Comparison of ENCODE assay signal across 8 cellular contexts in genomic region chr11:112784323-112785073, GRCh38.
DNase-seq lines count a peak whose midpoint lies in the region; ATAC-seq, FAIRE-seq and TF ChIP-seq lines count a peak whose summit lies in the region.

No MANE protein-coding gene starts in this region.

- H3K27me3 ChIP-seq in PC-9 (ENCODE audit: insufficient read depth, low read depth) (0 out of 2 replicates have a peak, but pooled peaks cover 3% of the 10 kb centered on the region), foreskin keratinocyte (no peaks in the 10 kb centered on the region)

- FAIRE-seq in H54 (lab: Jason Lieb, UNC): no peak

- intact Hi-C loops in PC-9 (cut with micrococcal nuclease; ENCODE audit: unreplicated experiment): no loop called here
- intact Hi-C loops in posterior vena cava (cut with DNase I): no loop called here

- CTCF ChIA-PET in PC-9 (lab: Charles Lee): no interaction called here

- H4K20me1 ChIP-seq in PC-9 (ENCODE audit: insufficient read depth): no peaks in the 10 kb centered on the region

- ATAC-seq in foreskin keratinocyte (peak; percentile 56), HG02938 (IDR thresholded peaks at IDR 0.05; ENCODE audit: unreplicated experiment) (no peak)

- no peaks in the 10 kb centered on the region for H3K79me2 ChIP-seq in PC-9 (ENCODE audit: low read depth)

- H3K4me3 ChIP-seq in PC-9: peak overlapping the region; percentile 1; the same call in 1 of the 2 replicates

- no peaks in the 10 kb centered on the region for H3K36me3 ChIP-seq in PC-9 (ENCODE audit: low read depth)

- peak overlapping the region; percentile 52 for H3K4me2 ChIP-seq in PC-9

- H3K9me2 ChIP-seq in PC-9 (ENCODE audit: insufficient read depth): no peaks in the 10 kb centered on the region

- no peak for TF ChIP-seq POLR2A in H54 (IDR thresholded peaks at IDR 0.05; ENCODE audit: low read depth, low read length)

- TF ChIP-seq CTCF in PC-9 (conservative IDR thresholded peaks at IDR 0.05) (no peak), foreskin keratinocyte (conservative IDR thresholded peaks at IDR 0.05) (no peak)

- H3K27ac ChIP-seq in PC-9 (no peak overlapping the region), foreskin keratinocyte (no peak overlapping the region)

- no peaks in the 10 kb centered on the region for H3F3A ChIP-seq in PC-9 (ENCODE audit: insufficient read depth, low read depth)

- POLR2A ChIA-PET in PC-9 (lab: Charles Lee; ENCODE audit: unreplicated experiment): no interaction called here

- BruUV-seq in PC-9 (replicated peaks; lab: Mats Ljungman, UMichigan): no TSS peak

- H3K4me1 ChIP-seq in PC-9 (replicated peaks; ENCODE audit: insufficient read depth): 0 out of 2 replicates have a peak, but pooled peaks cover 4% of the 10 kb centered on the region
- H3K4me1 ChIP-seq in foreskin keratinocyte: no peaks in the 10 kb centered on the region

- no peak overlapping the region for H2AFZ ChIP-seq in PC-9

- DNase-seq in DMS53 treated with DMSO at 0.1 percent for 48 hours (lab: John Stamatoyannopoulos, UW; ENCODE audit: unreplicated experiment) (peak; percentile 26), PC-9 (peak in 1 of 2 experiments; percentile 58), foreskin keratinocyte (no peak), posterior vena cava (ENCODE audit: low spot score) (peak; percentile 85), H54 (ENCODE audit: insufficient read length, low spot score) (no peak), T-helper 2 cell (no peak)
- no peak for DNase-seq in activated CD4-positive, alpha-beta T cell treated with anti-CD3 and anti-CD28 coated beads for 4 hours

- no peaks in the 10 kb centered on the region for H3K9me3 ChIP-seq in PC-9 (ENCODE audit: insufficient read depth, low read depth)

Comparison
In these comparisons a context has a peak if more than half of its experiments do, and no peak if none do; other contexts are left out.
1. DNase-seq: peak in DMS53 treated with DMSO at 0.1 percent for 48 hours (single experiment) and posterior vena cava (single experiment); none in foreskin keratinocyte (0 of 2), activated CD4-positive, alpha-beta T cell treated with anti-CD3 and anti-CD28 coated beads for 4 hours (0 of 2), H54 (single experiment) and T-helper 2 cell (0 of 5).